In genomic region chr9:68867066-68867465, GRCh38 we compare ENCODE assay signal across 2 cellular contexts.
TF ChIP-seq lines count a peak whose summit lies in the region.

No MANE protein-coding gene starts in this region.

TF ChIP-seq in HepG2, 621 proteins besides CTCF, POLR2A, EP300 and RAD21 (continues in another document):
- TF ChIP-seq, protein P1, sequence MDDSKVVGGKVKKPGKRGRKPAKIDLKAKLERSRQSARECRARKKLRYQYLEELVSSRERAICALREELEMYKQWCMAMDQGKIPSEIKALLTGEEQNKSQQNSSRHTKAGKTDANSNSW (CRISPR knock-in tag; IDR thresholded peaks at IDR 0.05; ENCODE audit: borderline replicate concordance), result no peak
- no peak for TF ChIP-seq ZNF350 (CRISPR knock-in tag; IDR thresholded peaks at IDR 0.05; ENCODE audit: borderline replicate concordance, low read depth)
- no peak for TF ChIP-seq ZNF503 (CRISPR knock-in tag; IDR thresholded peaks at IDR 0.05)
- TF ChIP-seq KLF15 (CRISPR knock-in tag; IDR thresholded peaks at IDR 0.05; ENCODE audit: borderline replicate concordance), result no peak
- TF ChIP-seq PHF21A (CRISPR knock-in tag; IDR thresholded peaks at IDR 0.05), result no peak
- TF ChIP-seq ZC3H13 (CRISPR knock-in tag; IDR thresholded peaks at IDR 0.05), result no peak
- no peak for TF ChIP-seq ZFP82 (CRISPR knock-in tag; IDR thresholded peaks at IDR 0.05; ENCODE audit: borderline replicate concordance)
- no peak for TF ChIP-seq NR1H2 (CRISPR knock-in tag; IDR thresholded peaks at IDR 0.05; ENCODE audit: borderline replicate concordance, low read depth)
- TF ChIP-seq MTF1 (CRISPR knock-in tag; IDR thresholded peaks at IDR 0.05), result no peak
- no peak for TF ChIP-seq THAP9 (CRISPR knock-in tag; IDR thresholded peaks at IDR 0.05; ENCODE audit: borderline replicate concordance)
- no peak for TF ChIP-seq ZNF431 (CRISPR knock-in tag; IDR thresholded peaks at IDR 0.05; ENCODE audit: borderline replicate concordance, low read depth)
- no peak for TF ChIP-seq FOXA1 (IDR thresholded peaks at IDR 0.05)
- no peak for TF ChIP-seq FOXA1 (CRISPR knock-in tag; IDR thresholded peaks at IDR 0.05)
- no peak for TF ChIP-seq ZFP36L2 (CRISPR knock-in tag; IDR thresholded peaks at IDR 0.05)
- TF ChIP-seq RFX3 (CRISPR knock-in tag; IDR thresholded peaks at IDR 0.05), result no peak
- TF ChIP-seq ATF6 (CRISPR knock-in tag; conservative IDR thresholded peaks at IDR 0.05), result no peak
- no peak for TF ChIP-seq GLMP (CRISPR knock-in tag; IDR thresholded peaks at IDR 0.05; ENCODE audit: borderline replicate concordance)
- TF ChIP-seq, protein P2, sequence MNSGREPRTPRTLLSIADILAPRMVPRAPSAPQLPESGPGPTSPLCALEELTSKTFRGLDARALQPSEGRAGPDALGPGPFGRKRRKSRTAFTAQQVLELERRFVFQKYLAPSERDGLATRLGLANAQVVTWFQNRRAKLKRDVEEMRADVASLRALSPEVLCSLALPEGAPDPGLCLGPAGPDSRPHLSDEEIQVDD (CRISPR knock-in tag; IDR thresholded peaks at IDR 0.05; ENCODE audit: borderline replicate concordance), result no peak

TF ChIP-seq in H1, 55 proteins besides CTCF, POLR2A, EP300 and RAD21:
- no peak for TF ChIP-seq NRF1 (IDR thresholded peaks at IDR 0.05; ENCODE audit: low read depth, low read length)
- no peak for TF ChIP-seq HDAC2 (IDR thresholded peaks at IDR 0.05; ENCODE audit: borderline replicate concordance in 1 of 2, low read depth in 2 of 2, low read length in 2 of 2)
- TF ChIP-seq USF2 (IDR thresholded peaks at IDR 0.05; ENCODE audit: low read length), result no peak
- TF ChIP-seq CBX5 (IDR thresholded peaks at IDR 0.05; ENCODE audit: low read depth, low read length), result no peak
- TF ChIP-seq BACH1 (IDR thresholded peaks at IDR 0.05; ENCODE audit: low read length), result no peak
- TF ChIP-seq POU5F1 (IDR thresholded peaks at IDR 0.05; ENCODE audit: low read depth, low read length), result no peak
- no peak for TF ChIP-seq TAF1 (IDR thresholded peaks at IDR 0.05; ENCODE audit: low read depth, low read length)
- TF ChIP-seq CEBPB (IDR thresholded peaks at IDR 0.05; ENCODE audit: low read depth, low read length), result no peak
- TF ChIP-seq KDM1A (IDR thresholded peaks at IDR 0.05; ENCODE audit: borderline replicate concordance, low read length), result no peak
- no peak for TF ChIP-seq SP1 (IDR thresholded peaks at IDR 0.05; ENCODE audit: low read depth, low read length)
